Comparison of ENCODE assay signal across 17 cellular contexts in genomic region chr3:193819117-193819978, GRCh38.
"Had no signal": no experiment of that assay in that cellular context is flagged by ENCODE, and none has a peak within 500 bp of the region (broad histone marks: within the 10 kb centered on the region; RNA-seq: fewer than 3 reads in every experiment).

No MANE protein-coding gene starts in this region.

- H3K27me3 ChIP-seq: cardiac muscle cell, gastroesophageal sphincter, thyroid gland had no signal

- H3K27me3 Mint-ChIP-seq: progenitor cell of endocrine pancreas had no signal

- H3K27ac Mint-ChIP-seq: activated naive CD8-positive, alpha-beta T cell treated with anti-CD3 and anti-CD28 coated beads for 36 hours; dendritic cell treated with granulocyte-macrophage colony-stimulating factor and Interleukin-4, amounts not matched to agents 40 ng/mL and 50 ng/mL, for 4 days; progenitor cell of endocrine pancreas had no signal

- H3K36me3 Mint-ChIP-seq: activated naive CD8-positive, alpha-beta T cell treated with anti-CD3 and anti-CD28 coated beads for 36 hours had no signal

- DNase-seq: activated CD4-positive, alpha-beta T cell treated with anti-CD3 and anti-CD28 coated beads, Interleukin-2, amount 50 U/mL, for 4 hours; activated naive CD8-positive, alpha-beta T cell treated with anti-CD3 and anti-CD28 coated beads for 36 hours; activated T-cell treated with anti-CD3 and anti-CD28 coated beads for 4 hours; amniotic stem cell; effector CD8-positive, alpha-beta T cell; heart left ventricle; left ventricle myocardium inferior; stimulated activated CD4-positive, alpha-beta T cell treated with anti-CD3 and anti-CD28 coated beads, Interleukin-12 subunit alpha, Interleukin-12 subunit beta, amount 100 ng/mL, for 4 hours; stimulated activated CD4-positive, alpha-beta T cell treated with anti-CD3 and anti-CD28 coated beads, Interleukin-1b, Interleukin-23, amount 100 ng/mL, for 48 hours; stimulated activated naive CD4-positive, alpha-beta T cell treated with Interleukin-2 at 50 U/mL for 16 hours; thyroid gland; WERI-Rb-1 had no signal

- H3K4me3 ChIP-seq: cardiac muscle cell, esophagus muscularis mucosa, gastroesophageal sphincter, heart left ventricle, left ventricle myocardium inferior, thyroid gland had no signal

- H3K4me1 ChIP-seq: left ventricle myocardium inferior had no signal

- H3K4me1 Mint-ChIP-seq: activated naive CD8-positive, alpha-beta T cell treated with anti-CD3 and anti-CD28 coated beads for 36 hours had no signal

- H3K4me3 Mint-ChIP-seq: activated naive CD8-positive, alpha-beta T cell treated with anti-CD3 and anti-CD28 coated beads for 36 hours; dendritic cell treated with granulocyte-macrophage colony-stimulating factor and Interleukin-4, amounts not matched to agents 40 ng/mL and 50 ng/mL, for 4 days had no signal

- H3K36me3 ChIP-seq: cardiac muscle cell, esophagus muscularis mucosa, gastroesophageal sphincter, heart left ventricle, left ventricle myocardium inferior, thyroid gland, WERI-Rb-1 had no signal

- H3K9me3 Mint-ChIP-seq: activated naive CD8-positive, alpha-beta T cell treated with anti-CD3 and anti-CD28 coated beads for 36 hours; dendritic cell treated with granulocyte-macrophage colony-stimulating factor and Interleukin-4, amounts not matched to agents 40 ng/mL and 50 ng/mL, for 4 days had no signal

- ATAC-seq: gastroesophageal sphincter, heart left ventricle had no signal

- H3K9me3 ChIP-seq: esophagus muscularis mucosa, gastroesophageal sphincter, heart left ventricle, left ventricle myocardium inferior, thyroid gland had no signal

- H3K27ac ChIP-seq: cardiac muscle cell, esophagus muscularis mucosa, gastroesophageal sphincter, heart left ventricle, left ventricle myocardium inferior, thyroid gland, WERI-Rb-1 had no signal
